Comparison of ENCODE assay signal across 24 cellular contexts in the genomic region with DNA sequence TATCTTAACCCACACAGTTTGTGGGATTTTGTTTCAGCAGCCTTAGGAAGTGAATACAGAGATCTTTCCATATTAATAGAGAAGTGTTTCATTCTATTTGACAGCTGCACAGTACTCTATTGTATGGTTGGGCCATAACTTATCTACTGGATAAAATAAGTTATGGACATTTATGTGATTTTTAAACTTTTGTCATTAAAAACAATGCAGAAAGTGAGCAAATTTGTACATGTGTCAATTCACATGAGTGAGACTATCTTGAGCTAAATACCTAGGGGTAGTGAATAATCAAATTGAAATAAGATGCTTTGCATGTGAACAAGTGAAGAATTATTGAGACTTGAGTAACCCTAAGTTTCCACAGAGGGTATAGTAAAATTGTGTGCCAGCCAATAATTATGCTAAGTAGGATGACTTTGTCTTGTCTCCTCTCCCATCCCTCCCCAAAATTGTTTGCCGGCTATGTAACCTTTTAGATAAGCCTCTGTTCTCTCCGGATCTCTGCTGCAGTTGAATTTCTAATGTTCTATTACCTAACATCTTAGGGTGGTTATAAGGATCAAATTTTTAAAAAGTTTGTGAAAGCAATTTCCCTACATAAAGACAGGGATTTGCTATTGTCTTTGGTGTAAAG. TPM values are rescaled to one million over a fixed set of nuclear protein-coding genes. Genes with fewer than 3 reads are reported as not detected.
"Had no signal": no experiment of that assay in that cellular context is flagged by ENCODE, and none has a peak within 500 bp of the region (broad histone marks: within the 10 kb centered on the region; RNA-seq: fewer than 3 reads in every experiment).

No MANE protein-coding gene starts in this region.

- H3K27ac ChIP-seq: HL-60, KMS-11, Peyer's patch had no signal

- ATAC-seq: K562, T-helper 17 cell had no signal

- H3K4me2 ChIP-seq: KMS-11 had no signal

- H3K27me3 ChIP-seq: Peyer's patch had no signal

- H3K4me3 ChIP-seq: K562, Peyer's patch had no signal

- H3K36me3 ChIP-seq: Peyer's patch had no signal

- FAIRE-seq: HTR-8/SVneo, K562 had no signal

- H3K4me1 ChIP-seq: Peyer's patch had no signal

- H3K9ac ChIP-seq: KMS-11 had no signal

- DNase-seq: Kasumi-1; MV-4-11; NCI-H1048; NCI-H1105; NCI-H1417; NCI-H1436 treated with DMSO at 0.1 percent for 48 hours; NCI-H1694; NCI-H187 treated with DMSO at 0.1 percent for 48 hours; NCI-H2029 treated with DMSO at 0.1 percent for 48 hours; NCI-H2171 treated with DMSO at 0.1 percent for 48 hours; NCI-H524 treated with DMSO at 0.1 percent for 48 hours; NCI-H774; NK-92 treated with Interleukin-12 subunit alpha and Interleukin-12 subunit beta, amount 100 ng/mL, for 24 hours; PC-3; Peyer's patch; SHP77; T-helper 1 cell; T-helper 17 cell had no signal

- H3K9me3 ChIP-seq: Peyer's patch had no signal

RNA-seq across cellular contexts. Expression of a gene that starts 33.3 kb away (rescaled TPM):
- total RNA-seq: OCI-LY7 had no signal
- polyA plus RNA-seq: IgD-negative memory B cell had no signal
